12 cellular contexts compared by ENCODE assay signal in genomic region chr6:75267461-75267860, GRCh38. TPM values are rescaled to one million over a fixed set of nuclear protein-coding genes. Genes with fewer than 3 reads are reported as not detected.
DNase-seq lines count a peak whose midpoint lies in the region; ATAC-seq, FAIRE-seq and TF ChIP-seq lines count a peak whose summit lies in the region.
"Had no signal": no experiment of that assay in that cellular context is flagged by ENCODE, and none has a peak within 500 bp of the region (broad histone marks: within the 10 kb centered on the region; RNA-seq: fewer than 3 reads in every experiment).

No MANE protein-coding gene starts in this region.

- no peaks in the 10 kb centered on the region for H3K27me3 Mint-ChIP-seq in activated CD8-positive, alpha-beta memory T cell treated with anti-CD3 and anti-CD28 coated beads, Interleukin-2, amount 10 ng/mL, durations not matched to agents 7 days and 5 days

- ATAC-seq in activated CD8-positive, alpha-beta memory T cell treated with anti-CD3 and anti-CD28 coated beads, Interleukin-2, amount 10 ng/mL, durations not matched to agents 7 days and 5 days = no peak
- no peak for ATAC-seq in K562

- 48% methylated on average over 4 of the region's 4 CpGs for WGBS in K562 (ENCODE audit: insufficient coverage, low coverage, missing lambda C conversion rate)
- WGBS in hepatocyte (ENCODE audit: low lambda C conversion rate, missing lambda C conversion rate) = 39% methylated on average over 4 of the region's 4 CpGs
- WGBS in small intestine, 3 donors = 24 to 37% (median 34%) methylated on average over 4 of the region's 4 CpGs

- H4K20me1 ChIP-seq in K562 (replicated peaks; ENCODE audit: control insufficient read depth, insufficient read depth, low read length) (0 out of 2 replicates have a peak, but pooled peaks cover 3% of the 10 kb centered on the region), hepatocyte (ENCODE audit: insufficient read depth, poor library complexity, severe bottlenecking) (peaks cover 14% of the 10 kb centered on the region)

- TF ChIP-seq POLR2A in K562 (conservative IDR thresholded peaks at IDR 0.05) = no peak
- TF ChIP-seq POLR2A in uterus (IDR thresholded peaks at IDR 0.05) = no peak

- H3K4me2 ChIP-seq in K562 (ENCODE audit: insufficient read depth, low read length) (no peak overlapping the region), hepatocyte (peak overlapping the region; percentile 12)

- TF ChIP-seq CTCF in K562 (IDR thresholded peaks at IDR 0.05 in 2 of 3, conservative IDR thresholded peaks at IDR 0.05 in 1 of 3; ENCODE audit: insufficient read depth in 2 of 3, low read depth in 1 of 3, low read length in 3 of 3) = no peak
- TF ChIP-seq CTCF in hepatocyte (IDR thresholded peaks at IDR 0.05; ENCODE audit: poor library complexity) = no peak
- no peak for TF ChIP-seq CTCF in uterus (IDR thresholded peaks at IDR 0.05)

- no peak overlapping the region for H3K4me3 ChIP-seq in K562
- H3K4me3 ChIP-seq in hepatocyte = no peak overlapping the region
- no peak overlapping the region for H3K4me3 ChIP-seq in small intestine (ENCODE audit: low read depth in 1 of 2, low read length in 2 of 2)
- no peak overlapping the region for H3K4me3 ChIP-seq in uterus
- H3K4me3 ChIP-seq: adrenal gland, left lung, tibial nerve had no signal

- no peaks in the 10 kb centered on the region for H3K9me2 ChIP-seq in hepatocyte (replicated peaks; ENCODE audit: insufficient read depth)

- H3K4me1 ChIP-seq in K562 (replicated peaks in 1 of 2; ENCODE audit: control insufficient read depth in 2 of 2, insufficient read depth in 2 of 2, low read length in 2 of 2) = no peaks in the 10 kb centered on the region
- H3K4me1 ChIP-seq in hepatocyte (ENCODE audit: insufficient read depth) = peaks cover 14% of the 10 kb centered on the region
- H3K4me1 ChIP-seq in small intestine (ENCODE audit: control insufficient read depth in 2 of 2, insufficient read depth in 1 of 2, low read depth in 1 of 2, low read length in 1 of 2) = peaks cover 0 to 5% of the 10 kb centered on the region in 2 donors
- H3K4me1 ChIP-seq in uterus = peaks cover 0 to 3% of the 10 kb centered on the region in 2 donors

- H3K79me2 ChIP-seq in K562 (ENCODE audit: control insufficient read depth, insufficient read depth, low read length) = peaks cover 52% of the 10 kb centered on the region
- H3K79me2 ChIP-seq in hepatocyte = peaks cover 85% of the 10 kb centered on the region

- peaks cover 27% of the 10 kb centered on the region for H3K36me3 Mint-ChIP-seq in activated CD8-positive, alpha-beta memory T cell treated with anti-CD3 and anti-CD28 coated beads, Interleukin-2, amount 10 ng/mL, durations not matched to agents 7 days and 5 days

- no TSS peak for BruUV-seq in K562 (replicated peaks; lab: Mats Ljungman, UMichigan)

- CTCF ChIA-PET in activated CD8-positive, alpha-beta memory T cell treated with anti-CD3 and anti-CD28 coated beads, Interleukin-2, amount 10 ng/mL, durations not matched to agents 7 days and 5 days (lab: Charles Lee) = interaction anchor here (0.6 to 2.4 kb wide), 11 partner anchors 8 to 278 kb away, joined by 3 to 10 read pairs (median 4); partner anchors contain the start of gene TMEM30A
- CTCF ChIA-PET in K562 (lab: Yijun Ruan, JAX; ENCODE audit: low intra/inter-chr PET ratio) = interaction anchor here (1.1 to 3.4 kb wide), 3 partner anchors 21 to 259 kb away, joined by 3 to 25 read pairs (median 5); no protein-coding TSS in a partner anchor

- FAIRE-seq in K562 (lab: Jason Lieb, UNC) (no peak), small intestine (lab: Jason Lieb, UNC) (no peak)

- peaks cover 28% of the 10 kb centered on the region for H3K4me1 Mint-ChIP-seq in activated CD8-positive, alpha-beta memory T cell treated with anti-CD3 and anti-CD28 coated beads, Interleukin-2, amount 10 ng/mL, durations not matched to agents 7 days and 5 days

- intact Hi-C loops in K562 (cut with micrococcal nuclease) (no loop called here), uterus (cut with DNase I; ENCODE audit: low total_unique reads) (no loop called here)

- no peak for TF ChIP-seq RAD21 in K562 (CRISPR knock-in tag; conservative IDR thresholded peaks at IDR 0.05 in 1 of 2, IDR thresholded peaks at IDR 0.05 in 1 of 2)

- H3K9me3 ChIP-seq in K562 (replicated peaks; ENCODE audit: control insufficient read depth, insufficient read depth, low read depth, low read length) (no peaks in the 10 kb centered on the region), hepatocyte (ENCODE audit: low read depth) (no peaks in the 10 kb centered on the region), small intestine (ENCODE audit: control insufficient read depth, low read depth) (no peaks in the 10 kb centered on the region), uterus (no peaks in the 10 kb centered on the region)
- H3K9me3 ChIP-seq: adrenal gland, left lung, tibial nerve had no signal

- H3K27ac ChIP-seq in K562 (ENCODE audit: extremely low read depth, low read depth, low read length) (no peak overlapping the region), hepatocyte (peak overlapping the region; percentile 7), small intestine (ENCODE audit: low read depth in 1 of 2, low read length in 1 of 2) (no peak overlapping the region), uterus (peak overlapping the region in 1 of 2 donors; percentile 52)
- H3K27ac ChIP-seq: adrenal gland, left lung had no signal

- no peaks in the 10 kb centered on the region for H3K27me3 ChIP-seq in K562 (ENCODE audit: control insufficient read depth in 2 of 2, insufficient read depth in 2 of 2, low read length in 2 of 2)
- H3K27me3 ChIP-seq in hepatocyte = no peaks in the 10 kb centered on the region
- no peaks in the 10 kb centered on the region for H3K27me3 ChIP-seq in small intestine (ENCODE audit: control insufficient read depth in 2 of 2, insufficient read depth in 2 of 2, low read length in 2 of 2)
- no peaks in the 10 kb centered on the region for H3K27me3 ChIP-seq in uterus
- H3K27me3 ChIP-seq: adrenal gland, left lung, tibial nerve had no signal

- H3K4me3 Mint-ChIP-seq in activated CD8-positive, alpha-beta memory T cell treated with anti-CD3 and anti-CD28 coated beads, Interleukin-2, amount 10 ng/mL, durations not matched to agents 7 days and 5 days = no peak overlapping the region

- H3K9ac ChIP-seq in K562 (ENCODE audit: insufficient read depth in 1 of 2, low read depth in 2 of 2, low read length in 2 of 2) = no peak overlapping the region

- H3K36me3 ChIP-seq in K562 (ENCODE audit: control insufficient read depth, insufficient read depth, low read length) (peaks cover 21% of the 10 kb centered on the region), hepatocyte (replicated peaks; ENCODE audit: insufficient read depth, low read depth) (no peaks in the 10 kb centered on the region), small intestine (ENCODE audit: control insufficient read depth in 2 of 2, insufficient read depth in 2 of 2, low read length in 2 of 2) (peaks cover 2 to 4% of the 10 kb centered on the region in 2 donors), uterus (no peaks in the 10 kb centered on the region)
- H3K36me3 ChIP-seq: adrenal gland had no signal

- TF ChIP-seq EP300 in K562 (IDR thresholded peaks at IDR 0.05; ENCODE audit: low read length) = no peak

- peak overlapping the region; percentile 7 for H3K27ac Mint-ChIP-seq in activated CD8-positive, alpha-beta memory T cell treated with anti-CD3 and anti-CD28 coated beads, Interleukin-2, amount 10 ng/mL, durations not matched to agents 7 days and 5 days

- DNase-seq in activated CD8-positive, alpha-beta memory T cell treated with anti-CD3 and anti-CD28 coated beads, Interleukin-2, amount 10 ng/mL, durations not matched to agents 7 days and 5 days = no peak
- no peak for DNase-seq in activated CD8-positive, alpha-beta memory T cell treated with anti-CD3 and anti-CD28 coated beads for 24 hours
- DNase-seq in K562 (ENCODE audit: extremely low read depth in 1 of 4, low spot score in 3 of 4) (no peak), hepatocyte (ENCODE audit: low spot score) (no peak), small intestine (peak; percentile 37), NCI-H187 (lab: John Stamatoyannopoulos, UW) (no peak), uterus (no peak), epidermal melanocyte (ENCODE audit: insufficient read length, low spot score) (no peak)
- DNase-seq: adrenal gland, left lung, occipital lobe had no signal

- POLR2A ChIA-PET in K562 (lab: Yijun Ruan, JAX) = interaction anchor here (1.0 to 1.1 kb wide), 2 partner anchors 12 kb away, joined by 3 read pairs; no protein-coding TSS in a partner anchor

- no peaks in the 10 kb centered on the region for H3K9me1 ChIP-seq in K562 (ENCODE audit: control insufficient read depth, insufficient read depth, low read length)

- in situ Hi-C loops in K562 (cut with MboI) = loop anchor here (10.0 kb wide), 1 partner anchor 257 kb away; no protein-coding TSS in a partner anchor

- peaks cover 4% of the 10 kb centered on the region for H3K9me3 Mint-ChIP-seq in activated CD8-positive, alpha-beta memory T cell treated with anti-CD3 and anti-CD28 coated beads, Interleukin-2, amount 10 ng/mL, durations not matched to agents 7 days and 5 days (ENCODE audit: low read depth)

- H2AFZ ChIP-seq in K562 (ENCODE audit: low read depth, low read length) = no peak overlapping the region
- no peak overlapping the region for H2AFZ ChIP-seq in hepatocyte

RNA-seq across cellular contexts. Expression of gene TMEM30A, which starts 17.1 kb away (rescaled TPM):
- 10 to 100 TPM; 39.9 to 54.4 TPM for total RNA-seq in activated CD8-positive, alpha-beta memory T cell treated with anti-CD3 and anti-CD28 coated beads, Interleukin-2, amount 10 ng/mL, durations not matched to agents 7 days and 5 days
- 14.6 and 50.2 TPM in 2 replicates for total RNA-seq in K562 (2011; cell fraction: chromatin; rRNA removed; ENCODE audit: low replicate concordance)
- total RNA-seq in K562 (2011; cell fraction: nucleolus; rRNA removed) = 9.2 and 12.1 TPM in 2 replicates
- total RNA-seq in K562 (2011; cell fraction: nucleoplasm; rRNA removed) = 30.1 and 51.8 TPM in 2 replicates
- total RNA-seq in K562 (2014; rRNA removed) (16.3 and 17.1 TPM in 2 replicates), K562 (2014; rRNA removed; fragmentation: Illumina TruSeq; extraction: Trizol) (31.2 and 37.1 TPM in 2 replicates), K562 (2015; rRNA removed; fragmentation: Illumina TruSeq; extraction: Trizol) (27.0 and 29.2 TPM in 2 replicates), K562 (2021) (27.4 and 29.5 TPM in 2 replicates), hepatocyte (159 and 165 TPM in 2 replicates), uterus (100 to 1,000 TPM in 2 of 4 donors, 10 to 100 TPM in 2; 71.0 to 194 (median 125) TPM)
- polyA plus RNA-seq in K562 (2011; rRNA removed) (14.0 and 15.0 TPM in 2 replicates), K562 (2014; fragmentation: Illumina TruSeq; extraction: Trizol) (20.6 and 21.3 TPM in 2 replicates), K562 (2014; fragmentation: Nextera tagmentation; extraction: Ambion mirVana) (1 to 10 TPM; 6.5 to 9.0 TPM), K562 (2014; rRNA removed) (16.3 and 16.7 TPM in 2 replicates), hepatocyte (71.1 and 71.5 TPM in 2 replicates), small intestine (10 to 100 TPM; 13.0 to 33.1 (median 13.2) TPM)
- polyA plus RNA-seq in K562 (2011; cell fraction: cytosol; rRNA removed) = 2.8 and 6.8 TPM in 2 replicates
- 6.6 and 11.8 TPM in 2 replicates for polyA plus RNA-seq in K562 (2011; cell fraction: nucleus; rRNA removed)
- polyA plus RNA-seq in K562 (2012) = 23.0 and 34.7 TPM in 2 replicates
- 30.7 and 39.1 TPM in 2 replicates for polyA minus RNA-seq in K562 (2011; rRNA and poly(A)+ RNA removed)
- polyA minus RNA-seq in K562 (2011; cell fraction: cytosol; rRNA and poly(A)+ RNA removed) = 7.9 and 8.2 TPM in 2 replicates
- 6.6 and 12.9 TPM in 2 replicates for polyA minus RNA-seq in K562 (2011; cell fraction: nucleus; rRNA and poly(A)+ RNA removed)

RNA-seq across cellular contexts. Expression of gene COX7A2, which starts 23.9 kb away (rescaled TPM):
- 100 to 1,000 TPM; 377 to 456 TPM for total RNA-seq in activated CD8-positive, alpha-beta memory T cell treated with anti-CD3 and anti-CD28 coated beads, Interleukin-2, amount 10 ng/mL, durations not matched to agents 7 days and 5 days
- total RNA-seq in K562 (2011; cell fraction: chromatin; rRNA removed; ENCODE audit: low replicate concordance) = 16.2 and 38.9 TPM in 2 replicates
- 35.9 and 40.2 TPM in 2 replicates for total RNA-seq in K562 (2011; cell fraction: nucleolus; rRNA removed)
- 46.6 and 74.0 TPM in 2 replicates for total RNA-seq in K562 (2011; cell fraction: nucleoplasm; rRNA removed)
- total RNA-seq in K562 (2014; rRNA removed) (182 and 234 TPM in 2 replicates), K562 (2014; rRNA removed; fragmentation: Illumina TruSeq; extraction: Trizol) (546 and 593 TPM in 2 replicates), K562 (2015; rRNA removed; fragmentation: Illumina TruSeq; extraction: Trizol) (529 and 585 TPM in 2 replicates), K562 (2021) (548 and 636 TPM in 2 replicates), hepatocyte (167 and 465 TPM in 2 replicates), uterus (1,000 to 10,000 TPM in 1 of 4 donors, 100 to 1,000 TPM in 2, 10 to 100 TPM in 1; 58.5 to 1,788 (median 211) TPM)
- polyA plus RNA-seq in K562 (2011; rRNA removed) (833 and 852 TPM in 2 replicates), K562 (2014; fragmentation: Illumina TruSeq; extraction: Trizol) (472 and 685 TPM in 2 replicates), K562 (2014; fragmentation: Nextera tagmentation; extraction: Ambion mirVana) (1,000 to 10,000 TPM; 1,858 to 2,216 TPM), K562 (2014; rRNA removed) (402 and 501 TPM in 2 replicates), hepatocyte (635 and 703 TPM in 2 replicates), small intestine (1,000 to 10,000 TPM in 2 of 3 donors, 100 to 1,000 TPM in 1; 712 to 1,298 (median 1,108) TPM)
- polyA plus RNA-seq in K562 (2011; cell fraction: cytosol; rRNA removed) = 229 and 319 TPM in 2 replicates
- 197 and 351 TPM in 2 replicates for polyA plus RNA-seq in K562 (2011; cell fraction: nucleus; rRNA removed)
- polyA plus RNA-seq in K562 (2012) = 641 and 749 TPM in 2 replicates
- 40.4 and 45.6 TPM in 2 replicates for polyA minus RNA-seq in K562 (2011; rRNA and poly(A)+ RNA removed)
- 38.7 and 61.6 TPM in 2 replicates for polyA minus RNA-seq in K562 (2011; cell fraction: cytosol; rRNA and poly(A)+ RNA removed)
- 12.9 and 28.1 TPM in 2 replicates for polyA minus RNA-seq in K562 (2011; cell fraction: nucleus; rRNA and poly(A)+ RNA removed)
